ENCODE assay signal across 8 cellular contexts in genomic region chr1:228082260-228082974, GRCh38. TPM values are rescaled to one million over a fixed set of nuclear protein-coding genes. Genes with fewer than 3 reads are reported as not detected.
DNase-seq lines count a peak whose midpoint lies in the region; ATAC-seq and TF ChIP-seq lines count a peak whose summit lies in the region.

ARF1 (plus strand) TSS chr1:228082708; CDS start chr1:228097115, 14,407 bp downstream.

- H3K4me1 ChIP-seq in KMS-11 (ENCODE audit: low read depth, poor library complexity, severe bottlenecking) (peaks cover 46% of the 10 kb centered on the region), Panc1 (ENCODE audit: control insufficient read depth, insufficient read depth, low read length) (peaks cover 41% of the 10 kb centered on the region)

- peak within 1 kb of the TSS; percentile 99 for H3K9ac ChIP-seq in KMS-11

- peaks cover 16% of the 10 kb centered on the region for H3K36me3 Mint-ChIP-seq in activated T-cell treated with anti-CD3 and anti-CD28 coated beads, Interleukin-2, amount 50 U/mL, for 4 hours (ENCODE audit: insufficient read depth)

- BruUV-seq in Panc1 (replicated peaks; lab: Mats Ljungman, UMichigan) = no TSS peak

- H2AFZ ChIP-seq in KMS-11 (ENCODE audit: low read depth) = peak within 1 kb of the TSS; percentile 71

- DNase-seq in DMS53 (lab: John Stamatoyannopoulos, UW) = peak; percentile 97
- DNase-seq in Panc1 (ENCODE audit: low read depth, low spot score) = peak; percentile 65
- peak; percentile 92 for DNase-seq in activated T-cell treated with anti-CD3 and anti-CD28 coated beads, Interleukin-2, amount 50 U/mL, for 4 hours
- peak; percentile 92 for DNase-seq in myocyte (ENCODE audit: low read depth)
- DNase-seq in stimulated activated CD8-positive, alpha-beta memory T cell treated with anti-CD3 and anti-CD28 coated beads, Interleukin-7, amount 100 ng/mL, for 4 hours (ENCODE audit: low read depth in 2 of 2) = peak; percentile 80 to 92

- H3K4me2 ChIP-seq in KMS-11 = peak within 1 kb of the TSS; percentile 99

- H3K27ac ChIP-seq in KMS-11 (peak within 1 kb of the TSS; percentile 92), Panc1 (ENCODE audit: low read length) (peak within 1 kb of the TSS; percentile 82)

- no peak for TF ChIP-seq CTCF in KMS-11 (conservative IDR thresholded peaks at IDR 0.05; ENCODE audit: low read depth, low read length)
- no peak for TF ChIP-seq CTCF in Panc1 (IDR thresholded peaks at IDR 0.05)

- peaks cover 88% of the 10 kb centered on the region for H3K79me2 ChIP-seq in KMS-11 (ENCODE audit: insufficient read depth, low read depth)

- H3K9me3 ChIP-seq in Panc1 (ENCODE audit: control insufficient read depth, insufficient read depth, low read depth, low read length) = no peaks in the 10 kb centered on the region

- 0 out of 2 replicates have a peak, but pooled peaks cover 7% of the 10 kb centered on the region for H3K36me3 ChIP-seq in KMS-11 (ENCODE audit: insufficient read depth)
- peaks cover 7% of the 10 kb centered on the region; the same call in 1 of the 2 replicates for H3K36me3 ChIP-seq in Panc1 (ENCODE audit: control insufficient read depth, insufficient read depth, low read length)

- H3K4me3 Mint-ChIP-seq in activated T-cell treated with anti-CD3 and anti-CD28 coated beads, Interleukin-2, amount 50 U/mL, for 4 hours = peak within 1 kb of the TSS; percentile 98

- H3K9me3 Mint-ChIP-seq in activated T-cell treated with anti-CD3 and anti-CD28 coated beads, Interleukin-2, amount 50 U/mL, for 4 hours = no peaks in the 10 kb centered on the region

- H4K20me1 ChIP-seq in KMS-11 (ENCODE audit: insufficient read depth) = peaks cover 40% of the 10 kb centered on the region

- ATAC-seq in GM21737 (IDR thresholded peaks at IDR 0.05; ENCODE audit: unreplicated experiment) = peak; percentile 75
- peak; percentile 90 for ATAC-seq in Panc1
- peak; percentile 88 to 91 for ATAC-seq in activated T-cell treated with anti-CD3 and anti-CD28 coated beads, Interleukin-2, amount 50 U/mL, for 4 hours
- peak; percentile 96 for ATAC-seq in esophagus mucosa

- peaks cover 38% of the 10 kb centered on the region for H3K4me1 Mint-ChIP-seq in activated T-cell treated with anti-CD3 and anti-CD28 coated beads, Interleukin-2, amount 50 U/mL, for 4 hours (ENCODE audit: low read depth)

- POLR2A ChIA-PET in Panc1 (lab: Charles Lee) = interaction anchor here (0.5 to 0.6 kb wide), 2 partner anchors 81 to 139 kb away, joined by 3 to 5 read pairs; no protein-coding TSS in a partner anchor

- in situ Hi-C loops in Panc1 (cut with HindIII; ENCODE audit: low pct_unique_long_range_greater_than_20kb, low sequenced_read_pairs) = no loop called here

- CTCF ChIA-PET in Panc1 (lab: Charles Lee) = interaction anchor here (0.6 kb wide), 1 partner anchor 21 kb away, joined by 5 read pairs; no protein-coding TSS in a partner anchor

- H3K27me3 ChIP-seq in KMS-11 (ENCODE audit: insufficient read depth, low read depth) (no peaks in the 10 kb centered on the region), Panc1 (ENCODE audit: control insufficient read depth, insufficient read depth, low read length) (no peaks in the 10 kb centered on the region)

- intact Hi-C loops in Panc1 (cut with micrococcal nuclease; ENCODE audit: unreplicated experiment) = no loop called here

- peak within 1 kb of the TSS; percentile 47 for H3K4me3 ChIP-seq in KMS-11 (IDR thresholded peaks at IDR 0.05; ENCODE audit: insufficient read depth, low read depth, low read length)
- H3K4me3 ChIP-seq in Panc1 (ENCODE audit: low read depth in 2 of 2, low read length in 2 of 2) = peak within 1 kb of the TSS; percentile 87 to 98

- no peaks in the 10 kb centered on the region for H3K27me3 Mint-ChIP-seq in activated T-cell treated with anti-CD3 and anti-CD28 coated beads, Interleukin-2, amount 50 U/mL, for 4 hours (ENCODE audit: low read depth)

RNA-seq across cellular contexts. Expression of gene ARF1, which starts in this region (rescaled TPM):
- total RNA-seq in Panc1 (2021; ENCODE audit: unreplicated experiment) = 321 TPM
- 556 TPM for polyA plus RNA-seq in Panc1 (2012; ENCODE audit: insufficient read length)
- total RNA-seq in activated T-cell treated with anti-CD3 and anti-CD28 coated beads, Interleukin-2, amount 50 U/mL, for 4 hours = 100 to 1,000 TPM; 404 to 411 (median 408) TPM
- 273 TPM for total RNA-seq in esophagus mucosa
- total RNA-seq in myocyte = 224 and 259 TPM in 2 replicates
- 608 TPM for polyA plus RNA-seq in myocyte (2012)

Comparison
In these comparisons a context has a peak if more than half of its experiments do, and no peak if none do; other contexts are left out.
1. Peak in every context shown above with its lines: DNase-seq, ATAC-seq, H3K4me3 ChIP-seq and H3K27ac ChIP-seq.